ENCODE assay signal across 19 cellular contexts in the genomic region with DNA sequence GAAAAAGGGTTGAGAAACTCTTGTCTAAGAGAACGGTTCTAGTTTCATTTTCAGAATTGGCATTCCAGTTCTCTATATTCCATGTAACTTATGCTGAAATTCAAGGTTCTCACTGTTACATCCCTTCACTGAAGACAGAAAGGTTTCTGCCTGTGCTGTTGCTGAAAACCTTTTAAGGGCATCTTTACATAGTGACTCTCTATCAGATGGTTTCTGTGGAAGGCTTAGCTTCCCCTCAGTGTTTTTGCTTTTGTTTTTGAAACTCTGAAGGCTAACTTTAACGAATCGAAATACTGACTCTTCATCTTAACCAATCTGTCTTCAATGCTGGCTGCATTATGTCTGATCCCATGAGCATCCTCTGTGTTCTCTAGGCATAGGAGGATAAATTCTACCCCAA.
DNase-seq lines count a peak whose midpoint lies in the region; ATAC-seq, FAIRE-seq and TF ChIP-seq lines count a peak whose summit lies in the region.
"Had no signal": no experiment of that assay in that cellular context is flagged by ENCODE, and none has a peak within 500 bp of the region (broad histone marks: within the 10 kb centered on the region; RNA-seq: fewer than 3 reads in every experiment).

No MANE protein-coding gene starts in this region.

- H3K9ac ChIP-seq in MM.1S (ENCODE audit: low read length) (peak overlapping the region; percentile 11; the same call in 1 of the 2 replicates), SU-DHL-6 (ENCODE audit: low read length) (no peak overlapping the region), kidney (ENCODE audit: low read length in 2 of 2) (no peak overlapping the region)

- FAIRE-seq in A549 (lab: Jason Lieb, UNC) = no peak
- FAIRE-seq in kidney (lab: Jason Lieb, UNC) = no peak

- H4K20me1 ChIP-seq in MM.1S (ENCODE audit: insufficient read depth, low read length) = no peaks in the 10 kb centered on the region
- H4K20me1 ChIP-seq in SU-DHL-6 (ENCODE audit: low read depth, low read length) = no peaks in the 10 kb centered on the region

- no peak overlapping the region for H3K27ac ChIP-seq in A549
- H3K27ac ChIP-seq in MM.1S (ENCODE audit: low read length) = peak overlapping the region; percentile 51
- no peak overlapping the region for H3K27ac ChIP-seq in SU-DHL-6 (ENCODE audit: low read depth, low read length)
- H3K27ac ChIP-seq in kidney (ENCODE audit: low read depth in 2 of 2, low read length in 2 of 2) = no peak overlapping the region

- no peak for ATAC-seq in A549
- ATAC-seq in GM21717 (IDR thresholded peaks at IDR 0.05; ENCODE audit: unreplicated experiment) = peak; percentile 53
- ATAC-seq in GM21723 (IDR thresholded peaks at IDR 0.05; ENCODE audit: unreplicated experiment) = no peak
- ATAC-seq: T-cell had no signal

- H3K4me1 ChIP-seq in A549 (no peaks in the 10 kb centered on the region), MM.1S (ENCODE audit: low read length) (peaks cover 17% of the 10 kb centered on the region), kidney (ENCODE audit: control insufficient read depth in 1 of 2, insufficient read depth in 1 of 2, low read depth in 1 of 2, low read length in 2 of 2) (no peaks in the 10 kb centered on the region)
- H3K4me1 ChIP-seq: BE2C had no signal

- TF ChIP-seq POLR2A in A549 (IDR thresholded peaks at IDR 0.05; ENCODE audit: low read length) = no peak

- H3K4me3 ChIP-seq in A549 (no peak overlapping the region), MM.1S (ENCODE audit: low read length) (peak overlapping the region; percentile 46), SU-DHL-6 (ENCODE audit: insufficient read depth, low read length, poor library complexity, severe bottlenecking) (no peak overlapping the region), kidney (ENCODE audit: low read length in 2 of 2) (no peak overlapping the region)

- H3F3A ChIP-seq in MM.1S (ENCODE audit: insufficient read depth, low read length) (peaks cover 12% of the 10 kb centered on the region), SU-DHL-6 (ENCODE audit: insufficient read depth) (no peaks in the 10 kb centered on the region)

- H3K27me3 ChIP-seq in MM.1S (replicated peaks; ENCODE audit: insufficient read depth, low read length) (no peaks in the 10 kb centered on the region), SU-DHL-6 (ENCODE audit: low read length) (no peaks in the 10 kb centered on the region)
- H3K27me3 ChIP-seq: BE2C had no signal

- H3K9me3 ChIP-seq in A549 (no peaks in the 10 kb centered on the region), MM.1S (replicated peaks; ENCODE audit: insufficient read depth, low read length) (no peaks in the 10 kb centered on the region), SU-DHL-6 (ENCODE audit: insufficient read depth, low read length) (no peaks in the 10 kb centered on the region), kidney (ENCODE audit: control insufficient read depth in 1 of 2, low read length in 2 of 2) (peaks cover 0 to 4% of the 10 kb centered on the region in 2 donors)

- no peak for DNase-seq in A549 (ENCODE audit: low read depth in 1 of 2, low spot score in 1 of 2)
- peak; percentile 55 for DNase-seq in MM.1S
- no peak for DNase-seq in germinal center (ENCODE audit: low spot score)
- DNase-seq in kidney = no peak
- no peak for DNase-seq in NCI-H2107 (lab: John Stamatoyannopoulos, UW)
- DNase-seq: BE2C; CD4-positive, alpha-beta memory T cell; DND-41; GF-D8; GOT3; Kasumi-1; NCI-H1092 treated with DMSO at 0.1 percent for 48 hours; NCI-H187; NCI-H446 treated with DMSO at 0.1 percent for 48 hours; NCI-H82; T-cell had no signal

- H2AFZ ChIP-seq in MM.1S (ENCODE audit: low read length) (peak overlapping the region; percentile 66), SU-DHL-6 (ENCODE audit: low read depth, low read length, severe bottlenecking) (peak overlapping the region; percentile 1)

- TF ChIP-seq RAD21 in A549 (conservative IDR thresholded peaks at IDR 0.05 in 1 of 2, IDR thresholded peaks at IDR 0.05 in 1 of 2) = no peak

- CTCF ChIA-PET in A549 (lab: Yijun Ruan, JAX) = no interaction called here

- no peaks in the 10 kb centered on the region for H3K79me2 ChIP-seq in MM.1S (ENCODE audit: low read length)
- no peaks in the 10 kb centered on the region for H3K79me2 ChIP-seq in SU-DHL-6 (ENCODE audit: insufficient read depth, low read length)

- H3K36me3 ChIP-seq in MM.1S (replicated peaks; ENCODE audit: insufficient read depth, low read length) (no peaks in the 10 kb centered on the region), SU-DHL-6 (ENCODE audit: low read length) (no peaks in the 10 kb centered on the region), kidney (ENCODE audit: control insufficient read depth in 1 of 2, insufficient read depth in 2 of 2, low read length in 2 of 2) (no peaks in the 10 kb centered on the region)
- H3K36me3 ChIP-seq: BE2C had no signal

- no peak for TF ChIP-seq EP300 in A549 (IDR thresholded peaks at IDR 0.05)

- POLR2A ChIA-PET in A549 (lab: Yijun Ruan, JAX) = no interaction called here

- 4% methylated on average over 3 of the region's 3 CpGs for WGBS in A549 (ENCODE audit: missing lambda C conversion rate)

- peak overlapping the region; percentile 47 for H3K4me2 ChIP-seq in A549
- peak overlapping the region; percentile 54 for H3K4me2 ChIP-seq in MM.1S (ENCODE audit: low read depth, low read length)
- peak overlapping the region; percentile 37 for H3K4me2 ChIP-seq in SU-DHL-6 (ENCODE audit: low read depth, low read length, poor library complexity, severe bottlenecking)

- H3K9me2 ChIP-seq in MM.1S (replicated peaks; ENCODE audit: insufficient read depth, low read length) (no peaks in the 10 kb centered on the region), SU-DHL-6 (replicated peaks; ENCODE audit: insufficient read depth, low read length) (no peaks in the 10 kb centered on the region)

- intact Hi-C loops in kidney (cut with DNase I) = no loop called here

- no peak for TF ChIP-seq CTCF in A549 (IDR thresholded peaks at IDR 0.05)
- no peak for TF ChIP-seq CTCF in MM.1S (IDR thresholded peaks at IDR 0.05; ENCODE audit: low read length)
- TF ChIP-seq CTCF in SU-DHL-6 (IDR thresholded peaks at IDR 0.05; ENCODE audit: insufficient read depth, low read length, poor library complexity, severe bottlenecking) = no peak
- no peak for TF ChIP-seq CTCF in kidney (IDR thresholded peaks at IDR 0.05; ENCODE audit: borderline replicate concordance, extremely low read depth, insufficient read depth)

TF ChIP-seq in A549, 52 proteins besides CTCF, POLR2A, EP300 and RAD21:
- TF ChIP-seq, protein P1, sequence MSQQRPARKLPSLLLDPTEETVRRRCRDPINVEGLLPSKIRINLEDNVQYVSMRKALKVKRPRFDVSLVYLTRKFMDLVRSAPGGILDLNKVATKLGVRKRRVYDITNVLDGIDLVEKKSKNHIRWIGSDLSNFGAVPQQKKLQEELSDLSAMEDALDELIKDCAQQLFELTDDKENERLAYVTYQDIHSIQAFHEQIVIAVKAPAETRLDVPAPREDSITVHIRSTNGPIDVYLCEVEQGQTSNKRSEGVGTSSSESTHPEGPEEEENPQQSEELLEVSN (IDR thresholded peaks at IDR 0.05; ENCODE audit: borderline replicate concordance, low read depth) = no peak
- TF ChIP-seq, protein P2, sequence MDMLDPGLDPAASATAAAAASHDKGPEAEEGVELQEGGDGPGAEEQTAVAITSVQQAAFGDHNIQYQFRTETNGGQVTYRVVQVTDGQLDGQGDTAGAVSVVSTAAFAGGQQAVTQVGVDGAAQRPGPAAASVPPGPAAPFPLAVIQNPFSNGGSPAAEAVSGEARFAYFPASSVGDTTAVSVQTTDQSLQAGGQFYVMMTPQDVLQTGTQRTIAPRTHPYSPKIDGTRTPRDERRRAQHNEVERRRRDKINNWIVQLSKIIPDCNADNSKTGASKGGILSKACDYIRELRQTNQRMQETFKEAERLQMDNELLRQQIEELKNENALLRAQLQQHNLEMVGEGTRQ (IDR thresholded peaks at IDR 0.05) = no peak
- TF ChIP-seq, protein P3, sequence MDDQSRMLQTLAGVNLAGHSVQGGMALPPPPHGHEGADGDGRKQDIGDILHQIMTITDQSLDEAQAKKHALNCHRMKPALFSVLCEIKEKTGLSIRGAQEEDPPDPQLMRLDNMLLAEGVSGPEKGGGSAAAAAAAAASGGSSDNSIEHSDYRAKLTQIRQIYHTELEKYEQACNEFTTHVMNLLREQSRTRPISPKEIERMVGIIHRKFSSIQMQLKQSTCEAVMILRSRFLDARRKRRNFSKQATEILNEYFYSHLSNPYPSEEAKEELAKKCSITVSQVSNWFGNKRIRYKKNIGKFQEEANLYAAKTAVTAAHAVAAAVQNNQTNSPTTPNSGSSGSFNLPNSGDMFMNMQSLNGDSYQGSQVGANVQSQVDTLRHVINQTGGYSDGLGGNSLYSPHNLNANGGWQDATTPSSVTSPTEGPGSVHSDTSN (IDR thresholded peaks at IDR 0.05) = no peak
- TF ChIP-seq ZNF302 (CRISPR knock-in tag; IDR thresholded peaks at IDR 0.05) (no peak), FOSB (CRISPR knock-in tag; IDR thresholded peaks at IDR 0.05) (no peak), ZSCAN20 (CRISPR knock-in tag; IDR thresholded peaks at IDR 0.05) (no peak), POLR2AphosphoS2 (conservative IDR thresholded peaks at IDR 0.05; ENCODE audit: low read length) (no peak), FOSL2 (IDR thresholded peaks at IDR 0.05) (no peak), FOSL2 (CRISPR knock-in tag; IDR thresholded peaks at IDR 0.05) (no peak)
